In genomic region chr6:89986650-89987074, GRCh38 we compare ENCODE assay signal across 11 cellular contexts.
DNase-seq lines count a peak whose midpoint lies in the region; ATAC-seq and TF ChIP-seq lines count a peak whose summit lies in the region.
"Had no signal": no experiment of that assay in that cellular context is flagged by ENCODE, and none has a peak within 500 bp of the region (broad histone marks: within the 10 kb centered on the region; RNA-seq: fewer than 3 reads in every experiment).

No MANE protein-coding gene starts in this region.

- TF ChIP-seq CTCF in fibroblast of villous mesenchyme (IDR thresholded peaks at IDR 0.05; ENCODE audit: insufficient read depth, low read depth, low read length) = no peak
- no peak for TF ChIP-seq CTCF in esophagus muscularis mucosa (IDR thresholded peaks at IDR 0.05)

- WGBS in esophagus muscularis mucosa = 75% methylated on average over 3 of the region's 3 CpGs

- peak overlapping the region; percentile 92 for H3K27ac Mint-ChIP-seq in activated T-cell treated with anti-CD3 and anti-CD28 coated beads, Interleukin-2, amount 50 U/mL, for 72 hours
- H3K27ac Mint-ChIP-seq in T-helper 17 cell = peak overlapping the region; percentile 21
- H3K27ac Mint-ChIP-seq in stimulated activated naive CD8-positive, alpha-beta T cell treated with anti-CD3 and anti-CD28 coated beads, Interleukin-15, Interleukin-2, amounts not matched to agents 100 ng/mL and 50 ng/mL, for 24 hours = peak overlapping the region; percentile 82

- H3K9me3 Mint-ChIP-seq in activated T-cell treated with anti-CD3 and anti-CD28 coated beads, Interleukin-2, amount 50 U/mL, for 72 hours = no peaks in the 10 kb centered on the region
- H3K9me3 Mint-ChIP-seq in stimulated activated naive CD8-positive, alpha-beta T cell treated with anti-CD3 and anti-CD28 coated beads, Interleukin-15, Interleukin-2, amounts not matched to agents 100 ng/mL and 50 ng/mL, for 24 hours = no peaks in the 10 kb centered on the region

- peak; percentile 39 to 47 for ATAC-seq in activated T-cell treated with anti-CD3 and anti-CD28 coated beads, Interleukin-2, amount 50 U/mL, for 72 hours (replicated peaks in 1 of 2)
- ATAC-seq in T-helper 17 cell = no peak

- no peaks in the 10 kb centered on the region for H3K36me3 ChIP-seq in esophagus muscularis mucosa
- H3K36me3 ChIP-seq: esophagus squamous epithelium had no signal

- no peak for TF ChIP-seq EP300 in esophagus muscularis mucosa (IDR thresholded peaks at IDR 0.05)

- DNase-seq in activated T-cell treated with anti-CD3 and anti-CD28 coated beads, Interleukin-2, amount 50 U/mL, for 72 hours = no peak
- DNase-seq in activated T-cell treated with anti-CD3 and anti-CD28 coated beads for 4 hours (no peak), T-helper 17 cell (no peak), fibroblast of villous mesenchyme (ENCODE audit: low read depth) (peak; percentile 21), NCI-H82 (lab: John Stamatoyannopoulos, UW) (no peak), esophagus muscularis mucosa (ENCODE audit: extremely low spot score) (no peak)
- no peak for DNase-seq in NK-92 treated with Interleukin-12 subunit alpha and Interleukin-12 subunit beta, amount 100 ng/mL, for 24 hours (lab: John Stamatoyannopoulos, UW)
- DNase-seq: esophagus squamous epithelium, OCI-M1, small intestine had no signal

- peaks cover 86% of the 10 kb centered on the region for H3K4me1 Mint-ChIP-seq in activated T-cell treated with anti-CD3 and anti-CD28 coated beads, Interleukin-2, amount 50 U/mL, for 72 hours (ENCODE audit: low read depth)
- H3K4me1 Mint-ChIP-seq in T-helper 17 cell = peaks cover 41% of the 10 kb centered on the region
- peaks cover 90% of the 10 kb centered on the region for H3K4me1 Mint-ChIP-seq in stimulated activated naive CD8-positive, alpha-beta T cell treated with anti-CD3 and anti-CD28 coated beads, Interleukin-15, Interleukin-2, amounts not matched to agents 100 ng/mL and 50 ng/mL, for 24 hours (ENCODE audit: low read depth)

- H3K27me3 ChIP-seq in esophagus muscularis mucosa = no peaks in the 10 kb centered on the region
- H3K27me3 ChIP-seq: esophagus squamous epithelium had no signal

- H3K9me3 ChIP-seq in T-helper 17 cell (ENCODE audit: control insufficient read depth, low read length, poor library complexity, severe bottlenecking) (no peaks in the 10 kb centered on the region), esophagus muscularis mucosa (no peaks in the 10 kb centered on the region)
- H3K9me3 ChIP-seq: esophagus squamous epithelium had no signal

- H3K4me3 Mint-ChIP-seq in activated T-cell treated with anti-CD3 and anti-CD28 coated beads, Interleukin-2, amount 50 U/mL, for 72 hours = peak overlapping the region; percentile 16 to 34
- H3K4me3 Mint-ChIP-seq in T-helper 17 cell = no peak overlapping the region
- no peak overlapping the region for H3K4me3 Mint-ChIP-seq in stimulated activated naive CD8-positive, alpha-beta T cell treated with anti-CD3 and anti-CD28 coated beads, Interleukin-15, Interleukin-2, amounts not matched to agents 100 ng/mL and 50 ng/mL, for 24 hours

- H3K27ac ChIP-seq in esophagus muscularis mucosa (replicated peaks in 1 of 4) = no peak overlapping the region
- H3K27ac ChIP-seq: esophagus squamous epithelium had no signal

- TF ChIP-seq POLR2A in esophagus muscularis mucosa (IDR thresholded peaks at IDR 0.05; ENCODE audit: low read depth) = no peak

- H3K27me3 Mint-ChIP-seq in activated T-cell treated with anti-CD3 and anti-CD28 coated beads, Interleukin-2, amount 50 U/mL, for 72 hours (ENCODE audit: low read depth) = no peaks in the 10 kb centered on the region
- no peaks in the 10 kb centered on the region for H3K27me3 Mint-ChIP-seq in T-helper 17 cell
- H3K27me3 Mint-ChIP-seq in stimulated activated naive CD8-positive, alpha-beta T cell treated with anti-CD3 and anti-CD28 coated beads, Interleukin-15, Interleukin-2, amounts not matched to agents 100 ng/mL and 50 ng/mL, for 24 hours = no peaks in the 10 kb centered on the region

- peaks cover 5 to 27% of the 10 kb centered on the region in 2 donors for H3K36me3 Mint-ChIP-seq in activated T-cell treated with anti-CD3 and anti-CD28 coated beads, Interleukin-2, amount 50 U/mL, for 72 hours (ENCODE audit: insufficient read depth in 2 of 2)
- peaks cover 7% of the 10 kb centered on the region for H3K36me3 Mint-ChIP-seq in T-helper 17 cell (ENCODE audit: low read depth)
- H3K36me3 Mint-ChIP-seq in stimulated activated naive CD8-positive, alpha-beta T cell treated with anti-CD3 and anti-CD28 coated beads, Interleukin-15, Interleukin-2, amounts not matched to agents 100 ng/mL and 50 ng/mL, for 24 hours (ENCODE audit: low read depth) = peaks cover 87% of the 10 kb centered on the region

- no peak overlapping the region for H3K4me3 ChIP-seq in fibroblast of villous mesenchyme (ENCODE audit: low read depth, low read length)
- no peak overlapping the region for H3K4me3 ChIP-seq in esophagus muscularis mucosa
- H3K4me3 ChIP-seq: esophagus squamous epithelium had no signal

- intact Hi-C loops in esophagus muscularis mucosa (cut with DNase I) = no loop called here

- peaks cover 21 to 34% (median 31%) of the 10 kb centered on the region in 4 donors for H3K4me1 ChIP-seq in esophagus muscularis mucosa

Comparison
In these comparisons a context has a peak if more than half of its experiments do, and no peak if none do; other contexts are left out.
1. H3K27ac Mint-ChIP-seq: peak in every context shown above with its lines; median percentile 92 in activated T-cell treated with anti-CD3 and anti-CD28 coated beads, Interleukin-2, amount 50 U/mL, for 72 hours; 82 in stimulated activated naive CD8-positive, alpha-beta T cell treated with anti-CD3 and anti-CD28 coated beads, Interleukin-15, Interleukin-2, amounts not matched to agents 100 ng/mL and 50 ng/mL, for 24 hours; 21 in T-helper 17 cell.
2. H3K4me3 Mint-ChIP-seq: peak in activated T-cell treated with anti-CD3 and anti-CD28 coated beads, Interleukin-2, amount 50 U/mL, for 72 hours (2 of 2); none in T-helper 17 cell (single experiment) and stimulated activated naive CD8-positive, alpha-beta T cell treated with anti-CD3 and anti-CD28 coated beads, Interleukin-15, Interleukin-2, amounts not matched to agents 100 ng/mL and 50 ng/mL, for 24 hours (single experiment).